In genomic region chrX:154358829-154359228, GRCh38 we compare ENCODE assay signal across 1 cellular context.
TF ChIP-seq lines count a peak whose summit lies in the region.

No MANE protein-coding gene starts in this region.

TF ChIP-seq in WTC11, 78 proteins besides CTCF, POLR2A, EP300 and RAD21 (continued from another document):
- TF ChIP-seq, protein P1, sequence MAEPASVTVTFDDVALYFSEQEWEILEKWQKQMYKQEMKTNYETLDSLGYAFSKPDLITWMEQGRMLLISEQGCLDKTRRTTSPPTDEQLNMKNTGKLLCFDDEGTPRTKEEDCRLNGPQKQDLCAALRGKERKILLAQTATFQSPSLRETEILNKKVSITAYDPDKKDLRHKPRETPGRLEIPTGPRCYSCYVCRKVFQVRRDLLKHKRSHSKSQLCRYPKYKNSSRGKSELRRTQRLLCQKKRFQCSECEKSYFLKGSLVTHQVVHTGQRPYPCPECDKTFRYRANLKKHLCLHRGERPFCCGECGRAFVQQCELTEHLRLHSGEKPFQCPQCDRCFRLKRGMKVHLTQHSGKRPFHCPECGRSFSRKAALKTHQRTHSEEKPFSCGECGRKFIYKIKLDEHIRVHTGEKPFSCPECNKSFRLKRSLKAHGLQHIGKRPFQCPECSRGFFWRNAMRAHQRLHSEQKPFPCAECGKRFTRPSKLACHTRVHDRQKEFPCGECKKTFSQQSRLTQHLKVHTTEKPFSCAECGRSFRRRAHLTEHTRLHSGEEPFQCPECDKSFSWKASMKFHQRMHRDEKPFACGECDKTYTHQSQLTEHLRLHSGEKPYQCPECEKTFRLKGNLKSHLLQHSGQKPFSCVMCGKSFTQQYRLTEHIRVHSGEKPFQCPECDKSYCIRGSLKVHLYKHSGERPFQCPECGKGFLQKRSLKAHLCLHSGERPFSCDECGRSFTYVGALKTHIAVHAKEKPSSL (CRISPR knock-in tag; conservative IDR thresholded peaks at IDR 0.05) = no peak
- TF ChIP-seq ZNF138 (CRISPR knock-in tag; conservative IDR thresholded peaks at IDR 0.05) (no peak), MYBL2 (CRISPR knock-in tag; IDR thresholded peaks at IDR 0.05) (no peak), FOXJ3 (CRISPR knock-in tag; IDR thresholded peaks at IDR 0.05; ENCODE audit: borderline replicate concordance) (no peak), SMAD3 (CRISPR knock-in tag; IDR thresholded peaks at IDR 0.05; ENCODE audit: borderline replicate concordance) (no peak), ATF1 (CRISPR knock-in tag; IDR thresholded peaks at IDR 0.05) (no peak), EMX1 (CRISPR knock-in tag; IDR thresholded peaks at IDR 0.05) (no peak), ELF4 (CRISPR knock-in tag; IDR thresholded peaks at IDR 0.05; ENCODE audit: low read depth) (no peak), ZNF232 (CRISPR knock-in tag; IDR thresholded peaks at IDR 0.05) (no peak), SOX15 (CRISPR knock-in tag; IDR thresholded peaks at IDR 0.05) (no peak), NR2C2 (CRISPR knock-in tag; IDR thresholded peaks at IDR 0.05) (no peak), MAX (CRISPR knock-in tag; IDR thresholded peaks at IDR 0.05) (no peak), PRRX2 (CRISPR knock-in tag; IDR thresholded peaks at IDR 0.05) (no peak)
- TF ChIP-seq, protein P2, sequence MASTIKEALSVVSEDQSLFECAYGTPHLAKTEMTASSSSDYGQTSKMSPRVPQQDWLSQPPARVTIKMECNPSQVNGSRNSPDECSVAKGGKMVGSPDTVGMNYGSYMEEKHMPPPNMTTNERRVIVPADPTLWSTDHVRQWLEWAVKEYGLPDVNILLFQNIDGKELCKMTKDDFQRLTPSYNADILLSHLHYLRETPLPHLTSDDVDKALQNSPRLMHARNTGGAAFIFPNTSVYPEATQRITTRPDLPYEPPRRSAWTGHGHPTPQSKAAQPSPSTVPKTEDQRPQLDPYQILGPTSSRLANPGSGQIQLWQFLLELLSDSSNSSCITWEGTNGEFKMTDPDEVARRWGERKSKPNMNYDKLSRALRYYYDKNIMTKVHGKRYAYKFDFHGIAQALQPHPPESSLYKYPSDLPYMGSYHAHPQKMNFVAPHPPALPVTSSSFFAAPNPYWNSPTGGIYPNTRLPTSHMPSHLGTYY (CRISPR knock-in tag; IDR thresholded peaks at IDR 0.05) = no peak
- TF ChIP-seq, protein P3, sequence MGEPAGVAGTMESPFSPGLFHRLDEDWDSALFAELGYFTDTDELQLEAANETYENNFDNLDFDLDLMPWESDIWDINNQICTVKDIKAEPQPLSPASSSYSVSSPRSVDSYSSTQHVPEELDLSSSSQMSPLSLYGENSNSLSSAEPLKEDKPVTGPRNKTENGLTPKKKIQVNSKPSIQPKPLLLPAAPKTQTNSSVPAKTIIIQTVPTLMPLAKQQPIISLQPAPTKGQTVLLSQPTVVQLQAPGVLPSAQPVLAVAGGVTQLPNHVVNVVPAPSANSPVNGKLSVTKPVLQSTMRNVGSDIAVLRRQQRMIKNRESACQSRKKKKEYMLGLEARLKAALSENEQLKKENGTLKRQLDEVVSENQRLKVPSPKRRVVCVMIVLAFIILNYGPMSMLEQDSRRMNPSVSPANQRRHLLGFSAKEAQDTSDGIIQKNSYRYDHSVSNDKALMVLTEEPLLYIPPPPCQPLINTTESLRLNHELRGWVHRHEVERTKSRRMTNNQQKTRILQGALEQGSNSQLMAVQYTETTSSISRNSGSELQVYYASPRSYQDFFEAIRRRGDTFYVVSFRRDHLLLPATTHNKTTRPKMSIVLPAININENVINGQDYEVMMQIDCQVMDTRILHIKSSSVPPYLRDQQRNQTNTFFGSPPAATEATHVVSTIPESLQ (CRISPR knock-in tag; IDR thresholded peaks at IDR 0.05) = no peak
- TF ChIP-seq, protein P4, sequence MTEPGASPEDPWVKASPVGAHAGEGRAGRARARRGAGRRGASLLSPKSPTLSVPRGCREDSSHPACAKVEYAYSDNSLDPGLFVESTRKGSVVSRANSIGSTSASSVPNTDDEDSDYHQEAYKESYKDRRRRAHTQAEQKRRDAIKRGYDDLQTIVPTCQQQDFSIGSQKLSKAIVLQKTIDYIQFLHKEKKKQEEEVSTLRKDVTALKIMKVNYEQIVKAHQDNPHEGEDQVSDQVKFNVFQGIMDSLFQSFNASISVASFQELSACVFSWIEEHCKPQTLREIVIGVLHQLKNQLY (CRISPR knock-in tag; IDR thresholded peaks at IDR 0.05) = no peak
- TF ChIP-seq, protein P5, sequence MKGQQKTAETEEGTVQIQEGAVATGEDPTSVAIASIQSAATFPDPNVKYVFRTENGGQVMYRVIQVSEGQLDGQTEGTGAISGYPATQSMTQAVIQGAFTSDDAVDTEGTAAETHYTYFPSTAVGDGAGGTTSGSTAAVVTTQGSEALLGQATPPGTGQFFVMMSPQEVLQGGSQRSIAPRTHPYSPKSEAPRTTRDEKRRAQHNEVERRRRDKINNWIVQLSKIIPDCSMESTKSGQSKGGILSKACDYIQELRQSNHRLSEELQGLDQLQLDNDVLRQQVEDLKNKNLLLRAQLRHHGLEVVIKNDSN (CRISPR knock-in tag; IDR thresholded peaks at IDR 0.05) = no peak
